Comparison of ENCODE assay signal across 1 cellular context in genomic region chr11:35036642-35037041, GRCh38.
TF ChIP-seq lines count a peak whose summit lies in the region.

No MANE protein-coding gene starts in this region.

TF ChIP-seq in K562, 482 proteins besides CTCF, POLR2A, EP300 and RAD21 (continues in another document):
- TF ChIP-seq EHMT2 (IDR thresholded peaks at IDR 0.05): peak; percentile 86
- TF ChIP-seq, protein P1, sequence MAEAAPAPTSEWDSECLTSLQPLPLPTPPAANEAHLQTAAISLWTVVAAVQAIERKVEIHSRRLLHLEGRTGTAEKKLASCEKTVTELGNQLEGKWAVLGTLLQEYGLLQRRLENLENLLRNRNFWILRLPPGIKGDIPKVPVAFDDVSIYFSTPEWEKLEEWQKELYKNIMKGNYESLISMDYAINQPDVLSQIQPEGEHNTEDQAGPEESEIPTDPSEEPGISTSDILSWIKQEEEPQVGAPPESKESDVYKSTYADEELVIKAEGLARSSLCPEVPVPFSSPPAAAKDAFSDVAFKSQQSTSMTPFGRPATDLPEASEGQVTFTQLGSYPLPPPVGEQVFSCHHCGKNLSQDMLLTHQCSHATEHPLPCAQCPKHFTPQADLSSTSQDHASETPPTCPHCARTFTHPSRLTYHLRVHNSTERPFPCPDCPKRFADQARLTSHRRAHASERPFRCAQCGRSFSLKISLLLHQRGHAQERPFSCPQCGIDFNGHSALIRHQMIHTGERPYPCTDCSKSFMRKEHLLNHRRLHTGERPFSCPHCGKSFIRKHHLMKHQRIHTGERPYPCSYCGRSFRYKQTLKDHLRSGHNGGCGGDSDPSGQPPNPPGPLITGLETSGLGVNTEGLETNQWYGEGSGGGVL (CRISPR knock-in tag; IDR thresholded peaks at IDR 0.05): no peak
- TF ChIP-seq RUNX1 (IDR thresholded peaks at IDR 0.05; ENCODE audit: low read depth): no peak
- TF ChIP-seq PTTG1 (tag; IDR thresholded peaks at IDR 0.05; ENCODE audit: low read depth): 0 out of 2 replicates have a peak, but pooled peaks have one; percentile 29
- no peak for TF ChIP-seq HDAC3 (IDR thresholded peaks at IDR 0.05; ENCODE audit: borderline replicate concordance, partially characterized antibody)
- no peak for TF ChIP-seq MBD2 (IDR thresholded peaks at IDR 0.05; ENCODE audit: borderline replicate concordance, low read depth)
- TF ChIP-seq EZH2 (IDR thresholded peaks at IDR 0.05; ENCODE audit: borderline replicate concordance, low read depth, low read length): no peak
- TF ChIP-seq, protein P2, sequence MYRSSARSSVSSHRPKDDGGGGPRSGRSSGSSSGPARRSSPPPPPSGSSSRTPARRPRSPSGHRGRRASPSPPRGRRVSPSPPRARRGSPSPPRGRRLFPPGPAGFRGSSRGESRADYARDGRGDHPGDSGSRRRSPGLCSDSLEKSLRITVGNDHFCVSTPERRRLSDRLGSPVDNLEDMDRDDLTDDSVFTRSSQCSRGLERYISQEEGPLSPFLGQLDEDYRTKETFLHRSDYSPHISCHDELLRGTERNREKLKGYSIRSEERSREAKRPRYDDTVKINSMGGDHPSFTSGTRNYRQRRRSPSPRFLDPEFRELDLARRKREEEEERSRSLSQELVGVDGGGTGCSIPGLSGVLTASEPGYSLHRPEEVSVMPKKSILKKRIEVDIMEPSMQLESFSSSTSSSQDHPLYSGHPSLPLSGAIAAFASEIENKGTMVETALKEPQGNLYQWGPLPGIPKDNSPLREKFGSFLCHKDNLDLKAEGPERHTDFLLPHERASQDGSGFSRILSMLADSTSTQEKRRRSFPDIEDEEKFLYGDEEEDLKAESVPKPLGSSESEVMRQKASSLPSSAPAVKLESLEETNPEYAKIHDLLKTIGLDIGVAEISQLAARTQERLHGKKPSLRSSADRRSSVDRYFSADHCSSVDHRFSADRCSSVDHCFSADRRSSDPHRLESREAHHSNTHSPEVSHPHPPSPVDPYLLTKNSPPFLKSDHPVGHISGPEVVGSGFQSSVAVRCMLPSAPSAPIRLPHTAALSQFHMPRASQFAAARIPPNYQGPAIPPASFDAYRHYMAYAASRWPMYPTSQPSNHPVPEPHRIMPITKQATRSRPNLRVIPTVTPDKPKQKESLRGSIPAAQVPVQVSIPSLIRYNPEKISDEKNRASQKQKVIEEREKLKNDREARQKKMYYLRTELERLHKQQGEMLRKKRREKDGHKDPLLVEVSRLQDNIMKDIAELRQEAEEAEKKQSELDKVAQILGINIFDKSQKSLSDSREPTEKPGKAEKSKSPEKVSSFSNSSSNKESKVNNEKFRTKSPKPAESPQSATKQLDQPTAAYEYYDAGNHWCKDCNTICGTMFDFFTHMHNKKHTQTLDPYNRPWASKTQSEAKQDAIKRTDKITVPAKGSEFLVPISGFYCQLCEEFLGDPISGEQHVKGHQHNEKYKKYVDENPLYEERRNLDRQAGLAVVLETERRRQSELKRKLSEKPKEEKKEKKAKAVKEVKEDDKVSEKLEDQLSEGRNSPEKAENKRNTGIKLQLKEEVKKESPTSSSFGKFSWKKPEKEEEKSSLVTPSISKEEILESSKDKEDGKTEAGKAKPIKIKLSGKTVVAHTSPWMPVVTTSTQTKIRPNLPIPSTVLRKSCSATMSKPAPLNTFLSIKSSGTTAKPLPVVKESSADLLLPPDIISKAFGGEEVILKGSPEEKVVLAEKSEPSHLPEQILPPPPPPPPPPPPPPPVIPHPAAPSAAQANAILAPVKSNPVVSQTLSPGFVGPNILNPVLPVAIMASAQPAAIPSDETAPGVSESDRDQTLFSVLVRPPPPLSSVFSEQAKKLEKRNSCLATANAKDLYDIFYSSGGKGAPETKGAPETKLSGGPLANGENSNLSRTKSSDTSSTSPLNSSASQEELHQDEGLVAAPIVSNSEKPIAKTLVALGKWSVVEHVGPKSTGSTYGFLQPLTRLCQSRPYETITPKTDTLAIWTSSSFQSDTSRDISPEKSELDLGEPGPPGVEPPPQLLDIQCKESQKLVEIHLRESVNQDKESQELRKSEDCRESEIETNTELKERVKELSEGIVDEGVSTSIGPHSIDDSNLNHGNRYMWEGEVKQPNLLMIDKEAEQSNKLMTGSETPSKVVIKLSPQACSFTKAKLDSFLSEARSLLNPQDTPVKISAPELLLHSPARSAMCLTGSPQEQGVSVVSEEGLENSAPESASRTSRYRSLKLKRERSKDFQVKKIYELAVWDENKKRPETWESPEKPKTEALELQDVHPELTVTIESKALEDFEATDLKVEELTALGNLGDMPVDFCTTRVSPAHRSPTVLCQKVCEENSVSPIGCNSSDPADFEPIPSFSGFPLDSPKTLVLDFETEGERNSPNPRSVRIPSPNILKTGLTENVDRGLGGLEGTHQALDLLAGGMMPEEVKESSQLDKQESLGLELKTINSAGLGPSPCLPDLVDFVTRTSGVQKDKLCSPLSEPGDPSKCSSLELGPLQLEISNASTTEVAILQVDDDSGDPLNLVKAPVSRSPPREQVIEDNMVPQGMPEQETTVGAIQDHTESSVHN (IDR thresholded peaks at IDR 0.05; ENCODE audit: borderline replicate concordance in 1 of 2, low read depth in 1 of 2): no peak
- no peak for TF ChIP-seq ZNF165 (CRISPR knock-in tag; IDR thresholded peaks at IDR 0.05; ENCODE audit: borderline replicate concordance)
- TF ChIP-seq NCOA2 (IDR thresholded peaks at IDR 0.05; ENCODE audit: partially characterized antibody in 2 of 2): no peak
- TF ChIP-seq STAG1 (CRISPR knock-in tag; IDR thresholded peaks at IDR 0.05; ENCODE audit: borderline replicate concordance): no peak
- TF ChIP-seq ZSCAN32 (CRISPR knock-in tag; IDR thresholded peaks at IDR 0.05): no peak
- TF ChIP-seq, protein P3, sequence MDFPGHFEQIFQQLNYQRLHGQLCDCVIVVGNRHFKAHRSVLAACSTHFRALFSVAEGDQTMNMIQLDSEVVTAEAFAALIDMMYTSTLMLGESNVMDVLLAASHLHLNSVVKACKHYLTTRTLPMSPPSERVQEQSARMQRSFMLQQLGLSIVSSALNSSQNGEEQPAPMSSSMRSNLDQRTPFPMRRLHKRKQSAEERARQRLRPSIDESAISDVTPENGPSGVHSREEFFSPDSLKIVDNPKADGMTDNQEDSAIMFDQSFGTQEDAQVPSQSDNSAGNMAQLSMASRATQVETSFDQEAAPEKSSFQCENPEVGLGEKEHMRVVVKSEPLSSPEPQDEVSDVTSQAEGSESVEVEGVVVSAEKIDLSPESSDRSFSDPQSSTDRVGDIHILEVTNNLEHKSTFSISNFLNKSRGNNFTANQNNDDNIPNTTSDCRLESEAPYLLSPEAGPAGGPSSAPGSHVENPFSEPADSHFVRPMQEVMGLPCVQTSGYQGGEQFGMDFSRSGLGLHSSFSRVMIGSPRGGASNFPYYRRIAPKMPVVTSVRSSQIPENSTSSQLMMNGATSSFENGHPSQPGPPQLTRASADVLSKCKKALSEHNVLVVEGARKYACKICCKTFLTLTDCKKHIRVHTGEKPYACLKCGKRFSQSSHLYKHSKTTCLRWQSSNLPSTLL (IDR thresholded peaks at IDR 0.05): no peak
- no peak for TF ChIP-seq ZNF408 (CRISPR knock-in tag; IDR thresholded peaks at IDR 0.05; ENCODE audit: low read depth)
- TF ChIP-seq SIX5 (IDR thresholded peaks at IDR 0.05; ENCODE audit: borderline replicate concordance in 1 of 2, insufficient read depth in 1 of 2, low read depth in 1 of 2, low read length in 2 of 2): no peak
- TF ChIP-seq SMARCB1 (IDR thresholded peaks at IDR 0.05; ENCODE audit: insufficient read length, low read depth): no peak
- no peak for TF ChIP-seq RHOXF2B (CRISPR knock-in tag; conservative IDR thresholded peaks at IDR 0.05)
- TF ChIP-seq, protein P4, sequence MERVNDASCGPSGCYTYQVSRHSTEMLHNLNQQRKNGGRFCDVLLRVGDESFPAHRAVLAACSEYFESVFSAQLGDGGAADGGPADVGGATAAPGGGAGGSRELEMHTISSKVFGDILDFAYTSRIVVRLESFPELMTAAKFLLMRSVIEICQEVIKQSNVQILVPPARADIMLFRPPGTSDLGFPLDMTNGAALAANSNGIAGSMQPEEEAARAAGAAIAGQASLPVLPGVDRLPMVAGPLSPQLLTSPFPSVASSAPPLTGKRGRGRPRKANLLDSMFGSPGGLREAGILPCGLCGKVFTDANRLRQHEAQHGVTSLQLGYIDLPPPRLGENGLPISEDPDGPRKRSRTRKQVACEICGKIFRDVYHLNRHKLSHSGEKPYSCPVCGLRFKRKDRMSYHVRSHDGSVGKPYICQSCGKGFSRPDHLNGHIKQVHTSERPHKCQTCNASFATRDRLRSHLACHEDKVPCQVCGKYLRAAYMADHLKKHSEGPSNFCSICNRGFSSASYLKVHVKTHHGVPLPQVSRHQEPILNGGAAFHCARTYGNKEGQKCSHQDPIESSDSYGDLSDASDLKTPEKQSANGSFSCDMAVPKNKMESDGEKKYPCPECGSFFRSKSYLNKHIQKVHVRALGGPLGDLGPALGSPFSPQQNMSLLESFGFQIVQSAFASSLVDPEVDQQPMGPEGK (CRISPR knock-in tag; IDR thresholded peaks at IDR 0.05; ENCODE audit: borderline replicate concordance): no peak
- no peak for TF ChIP-seq ZBTB1 (CRISPR knock-in tag; IDR thresholded peaks at IDR 0.05; ENCODE audit: borderline replicate concordance, low read depth)
- TF ChIP-seq, protein P5, sequence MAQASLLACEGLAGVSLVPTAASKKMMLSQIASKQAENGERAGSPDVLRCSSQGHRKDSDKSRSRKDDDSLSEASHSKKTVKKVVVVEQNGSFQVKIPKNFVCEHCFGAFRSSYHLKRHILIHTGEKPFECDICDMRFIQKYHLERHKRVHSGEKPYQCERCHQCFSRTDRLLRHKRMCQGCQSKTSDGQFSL (CRISPR knock-in tag; IDR thresholded peaks at IDR 0.05): no peak
- TF ChIP-seq, protein P5 (tag; IDR thresholded peaks at IDR 0.05): no peak
- TF ChIP-seq, protein P6, sequence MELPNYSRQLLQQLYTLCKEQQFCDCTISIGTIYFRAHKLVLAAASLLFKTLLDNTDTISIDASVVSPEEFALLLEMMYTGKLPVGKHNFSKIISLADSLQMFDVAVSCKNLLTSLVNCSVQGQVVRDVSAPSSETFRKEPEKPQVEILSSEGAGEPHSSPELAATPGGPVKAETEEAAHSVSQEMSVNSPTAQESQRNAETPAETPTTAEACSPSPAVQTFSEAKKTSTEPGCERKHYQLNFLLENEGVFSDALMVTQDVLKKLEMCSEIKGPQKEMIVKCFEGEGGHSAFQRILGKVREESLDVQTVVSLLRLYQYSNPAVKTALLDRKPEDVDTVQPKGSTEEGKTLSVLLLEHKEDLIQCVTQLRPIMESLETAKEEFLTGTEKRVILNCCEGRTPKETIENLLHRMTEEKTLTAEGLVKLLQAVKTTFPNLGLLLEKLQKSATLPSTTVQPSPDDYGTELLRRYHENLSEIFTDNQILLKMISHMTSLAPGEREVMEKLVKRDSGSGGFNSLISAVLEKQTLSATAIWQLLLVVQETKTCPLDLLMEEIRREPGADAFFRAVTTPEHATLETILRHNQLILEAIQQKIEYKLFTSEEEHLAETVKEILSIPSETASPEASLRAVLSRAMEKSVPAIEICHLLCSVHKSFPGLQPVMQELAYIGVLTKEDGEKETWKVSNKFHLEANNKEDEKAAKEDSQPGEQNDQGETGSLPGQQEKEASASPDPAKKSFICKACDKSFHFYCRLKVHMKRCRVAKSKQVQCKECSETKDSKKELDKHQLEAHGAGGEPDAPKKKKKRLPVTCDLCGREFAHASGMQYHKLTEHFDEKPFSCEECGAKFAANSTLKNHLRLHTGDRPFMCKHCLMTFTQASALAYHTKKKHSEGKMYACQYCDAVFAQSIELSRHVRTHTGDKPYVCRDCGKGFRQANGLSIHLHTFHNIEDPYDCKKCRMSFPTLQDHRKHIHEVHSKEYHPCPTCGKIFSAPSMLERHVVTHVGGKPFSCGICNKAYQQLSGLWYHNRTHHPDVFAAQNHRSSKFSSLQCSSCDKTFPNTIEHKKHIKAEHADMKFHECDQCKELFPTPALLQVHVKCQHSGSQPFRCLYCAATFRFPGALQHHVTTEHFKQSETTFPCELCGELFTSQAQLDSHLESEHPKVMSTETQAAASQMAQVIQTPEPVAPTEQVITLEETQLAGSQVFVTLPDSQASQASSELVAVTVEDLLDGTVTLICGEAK (IDR thresholded peaks at IDR 0.05): no peak
- TF ChIP-seq, protein P6 (CRISPR knock-in tag; IDR thresholded peaks at IDR 0.05): no peak
- no peak for TF ChIP-seq XRCC3 (IDR thresholded peaks at IDR 0.05)
- TF ChIP-seq ZNF655 (CRISPR knock-in tag; IDR thresholded peaks at IDR 0.05): no peak
- TF ChIP-seq MYBL2 (IDR thresholded peaks at IDR 0.05; ENCODE audit: low read depth): no peak
- TF ChIP-seq MYBL2 (CRISPR knock-in tag; IDR thresholded peaks at IDR 0.05; ENCODE audit: borderline replicate concordance): no peak
- TF ChIP-seq TAF9B (IDR thresholded peaks at IDR 0.05; ENCODE audit: partially characterized antibody): no peak
- no peak for TF ChIP-seq OTX1 (CRISPR knock-in tag; IDR thresholded peaks at IDR 0.05)
- 0 out of 2 replicates have a peak, but pooled peaks have one; percentile 26 for TF ChIP-seq FOXK1 (CRISPR knock-in tag; IDR thresholded peaks at IDR 0.05; ENCODE audit: borderline replicate concordance)
- TF ChIP-seq MXI1 (IDR thresholded peaks at IDR 0.05; ENCODE audit: low read depth, low read length): no peak
